Comparison of ENCODE assay signal across 8 cellular contexts in genomic region chr4:109559625-109559982, GRCh38. TPM values are rescaled to one million over a fixed set of nuclear protein-coding genes. Genes with fewer than 3 reads are reported as not detected.
A peak's percentile ranks its signal among the peaks of the same experiment; 100 is the strongest.
DNase-seq lines count a peak whose midpoint lies in the region; ATAC-seq, FAIRE-seq and TF ChIP-seq lines count a peak whose summit lies in the region.

No MANE protein-coding gene starts in this region.

- H3K4me1 Mint-ChIP-seq in CD8-positive, alpha-beta memory T cell, result peaks cover 51 to 65% (median 56%) of the 10 kb centered on the region in 3 donors
- peaks cover 13 to 57% (median 55%) of the 10 kb centered on the region in 4 donors for H3K4me1 Mint-ChIP-seq in naive thymus-derived CD8-positive, alpha-beta T cell

- TF ChIP-seq EP300 in transverse colon (IDR thresholded peaks at IDR 0.05; ENCODE audit: low read depth), result no peak

- POLR2A ChIA-PET in CD8-positive, alpha-beta memory T cell (lab: Charles Lee), result interaction anchor here (0.5 to 3.8 kb wide), 12 partner anchors 44 to 256 kb away, joined by 3 to 49 read pairs (median 4); partner anchors contain the start of genes CASP6, GAR1, PLA2G12A and SEC24B
- POLR2A ChIA-PET in endothelial cell of umbilical vein (lab: Charles Lee), result interaction anchor here (0.7 to 1.0 kb wide), 2 partner anchors 11 to 149 kb away, joined by 4 read pairs; no protein-coding TSS in a partner anchor
- POLR2A ChIA-PET in naive thymus-derived CD8-positive, alpha-beta T cell (lab: Charles Lee), result interaction anchor here (0.6 to 3.4 kb wide), 30 partner anchors 10 to 1839 kb away, joined by 3 to 54 read pairs (median 6); partner anchors contain the start of genes CASP6, PAPSS1, PLA2G12A and SEC24B

- H3K27me3 Mint-ChIP-seq in CD8-positive, alpha-beta memory T cell, result peaks cover 0 to 3% of the 10 kb centered on the region in 2 donors
- no peaks in the 10 kb centered on the region for H3K27me3 Mint-ChIP-seq in naive thymus-derived CD8-positive, alpha-beta T cell

- H3K36me3 ChIP-seq in CD8-positive, alpha-beta memory T cell (ENCODE audit: insufficient read depth, low read length), result no peaks in the 10 kb centered on the region
- H3K36me3 ChIP-seq in endothelial cell of umbilical vein (ENCODE audit: control insufficient read depth in 2 of 2, extremely low read depth in 1 of 2, insufficient read depth in 2 of 2, low read length in 2 of 2), result no peaks in the 10 kb centered on the region
- no peaks in the 10 kb centered on the region for H3K36me3 ChIP-seq in transverse colon

- peak overlapping the region; percentile 75 for H2AFZ ChIP-seq in endothelial cell of umbilical vein (ENCODE audit: low read depth, low read length)

- TF ChIP-seq CTCF in endothelial cell of umbilical vein (IDR thresholded peaks at IDR 0.05; ENCODE audit: extremely low read depth in 1 of 2, insufficient read depth in 1 of 2, low read depth in 1 of 2, low read length in 2 of 2) (no peak), transverse colon (IDR thresholded peaks at IDR 0.05) (no peak)

- WGBS in transverse colon (ENCODE audit: low coverage in 1 of 2), 2 donors, result 5% methylated on average over 21 of the region's 27 CpGs; no CpG with 5 or more reads in 1 of the 2 donors

- dilution Hi-C loops in endothelial cell of umbilical vein (cut with MboI; ENCODE audit: extremely low pct_ligation_motif_present, low sequenced_read_pairs), result no loop called here

- H3K9me3 Mint-ChIP-seq in CD8-positive, alpha-beta memory T cell, result no peaks in the 10 kb centered on the region
- H3K9me3 Mint-ChIP-seq in naive thymus-derived CD8-positive, alpha-beta T cell, result no peaks in the 10 kb centered on the region

- peaks cover 0 to 33% (median 8%) of the 10 kb centered on the region in 3 donors for H3K36me3 Mint-ChIP-seq in CD8-positive, alpha-beta memory T cell
- H3K36me3 Mint-ChIP-seq in naive thymus-derived CD8-positive, alpha-beta T cell, result peaks cover 0 to 17% (median 12%) of the 10 kb centered on the region in 3 donors

- DNase-seq in CD8-positive, alpha-beta memory T cell, result peak in 2 of 5 donors; percentile 24 to 67
- peak; percentile 20 to 23 for DNase-seq in activated CD4-positive, alpha-beta T cell treated with anti-CD3 and anti-CD28 coated beads, Interleukin-2, amount 50 U/mL, for 24 hours (ENCODE audit: low read depth in 1 of 2, low spot score in 1 of 2)
- DNase-seq in endothelial cell of umbilical vein (ENCODE audit: low read depth, low spot score), result no peak
- DNase-seq in naive thymus-derived CD8-positive, alpha-beta T cell, result peak in 5 of 10 donors; percentile 23 to 65 (median 29)
- DNase-seq in transverse colon, result peak; percentile 27
- DNase-seq in H4 (ENCODE audit: low spot score), result no peak

- ATAC-seq in GM21381 (IDR thresholded peaks at IDR 0.05; ENCODE audit: unreplicated experiment) (peak; percentile 26), HG03565 (IDR thresholded peaks at IDR 0.05; ENCODE audit: unreplicated experiment) (peak; percentile 14)
- peak; percentile 36 to 41 for ATAC-seq in naive thymus-derived CD8-positive, alpha-beta T cell

- in situ Hi-C loops in transverse colon (cut with MboI; ENCODE audit: low pct_ligation_motif_present in 1 of 4, low pct_unique_long_range_greater_than_20kb in 1 of 4, low sequenced_read_pairs in 3 of 4), result loop anchor here in 1 of 4 donors (25.0 kb wide), 1 partner anchor 253 kb away; the partner anchor contains the start of genes CFI and GAR1

- H3K4me2 ChIP-seq in endothelial cell of umbilical vein (ENCODE audit: insufficient read depth, low read length), result peak overlapping the region; percentile 67

- intact Hi-C loops in endothelial cell of umbilical vein (cut with micrococcal nuclease), result no loop called here
- intact Hi-C loops in transverse colon (cut with DNase I; ENCODE audit: low total_unique reads), result no loop called here

- H3K79me2 ChIP-seq in endothelial cell of umbilical vein (ENCODE audit: control insufficient read depth, insufficient read depth, low read length), result peaks cover 17% of the 10 kb centered on the region

- no peaks in the 10 kb centered on the region for H3K9me1 ChIP-seq in endothelial cell of umbilical vein (replicated peaks; ENCODE audit: control insufficient read depth, extremely low read depth, insufficient read depth, low read length)

- no peaks in the 10 kb centered on the region for H3K27me3 ChIP-seq in CD8-positive, alpha-beta memory T cell (ENCODE audit: insufficient read depth, low read length, poor library complexity, severe bottlenecking)
- H3K27me3 ChIP-seq in endothelial cell of umbilical vein (ENCODE audit: control insufficient read depth in 2 of 2, insufficient read depth in 2 of 2, low read length in 2 of 2) (no peaks in the 10 kb centered on the region), transverse colon (no peaks in the 10 kb centered on the region)

- H3K4me3 Mint-ChIP-seq in CD8-positive, alpha-beta memory T cell, result peak overlapping the region; percentile 89 to 98 (median 96)
- H3K4me3 Mint-ChIP-seq in naive thymus-derived CD8-positive, alpha-beta T cell, result peak overlapping the region; percentile 84 to 99 (median 94)

- H4K20me1 ChIP-seq in endothelial cell of umbilical vein (replicated peaks; ENCODE audit: control insufficient read depth, extremely low read depth, insufficient read depth, low read length), result no peaks in the 10 kb centered on the region

- peaks cover 45% of the 10 kb centered on the region for H3K4me1 ChIP-seq in CD8-positive, alpha-beta memory T cell (ENCODE audit: insufficient read depth, low read length)
- H3K4me1 ChIP-seq in endothelial cell of umbilical vein (ENCODE audit: control insufficient read depth, extremely low read depth, insufficient read depth, low read length), result peaks cover 16% of the 10 kb centered on the region
- H3K4me1 ChIP-seq in transverse colon, result peaks cover 0 to 22% (median 4%) of the 10 kb centered on the region in 4 donors

- peak overlapping the region; percentile 92 for H3K27ac ChIP-seq in CD8-positive, alpha-beta memory T cell (ENCODE audit: low read depth, low read length)
- H3K27ac ChIP-seq in endothelial cell of umbilical vein (ENCODE audit: insufficient read depth, low read depth, low read length) (peak overlapping the region; percentile 82), transverse colon (peak overlapping the region; percentile 86 to 89 (median 88))

- no peaks in the 10 kb centered on the region for H3K9me3 ChIP-seq in CD8-positive, alpha-beta memory T cell (ENCODE audit: low read length)
- H3K9me3 ChIP-seq in endothelial cell of umbilical vein (replicated peaks; ENCODE audit: control insufficient read depth, insufficient read depth, low read length) (no peaks in the 10 kb centered on the region), transverse colon (no peaks in the 10 kb centered on the region)

- H3K9ac ChIP-seq in endothelial cell of umbilical vein (replicated peaks; ENCODE audit: extremely low read depth, insufficient read depth, low read length), result peak overlapping the region; percentile 96

- CTCF ChIA-PET in CD8-positive, alpha-beta memory T cell (lab: Charles Lee), result interaction anchor here (0.7 to 2.1 kb wide), 14 partner anchors 12 to 144 kb away, joined by 3 to 14 read pairs (median 4); partner anchors contain the start of genes CASP6 and SEC24B
- CTCF ChIA-PET in endothelial cell of umbilical vein (lab: Charles Lee), result interaction anchor here (1.0 to 5.0 kb wide), 7 partner anchors 11 to 255 kb away, joined by 3 to 28 read pairs (median 3); no protein-coding TSS in a partner anchor

- TF ChIP-seq POLR2A in endothelial cell of umbilical vein (IDR thresholded peaks at IDR 0.05; ENCODE audit: low read depth, low read length) (no peak), transverse colon (IDR thresholded peaks at IDR 0.05) (no peak)

- H3K27ac Mint-ChIP-seq in CD8-positive, alpha-beta memory T cell, result peak overlapping the region; percentile 86 to 99 (median 96)
- peak overlapping the region; percentile 92 to 99 (median 96) for H3K27ac Mint-ChIP-seq in naive thymus-derived CD8-positive, alpha-beta T cell

- FAIRE-seq in endothelial cell of umbilical vein (lab: Jason Lieb, UNC), result no peak

- peak overlapping the region; percentile 62 for H3K4me3 ChIP-seq in CD8-positive, alpha-beta memory T cell (ENCODE audit: low read length)
- H3K4me3 ChIP-seq in endothelial cell of umbilical vein (replicated peaks in 1 of 3; ENCODE audit: insufficient read depth in 1 of 3, low read depth in 1 of 3, low read length in 3 of 3), result peak overlapping the region in 2 of 3 experiments; percentile 54 to 73
- H3K4me3 ChIP-seq in transverse colon, result peak overlapping the region; percentile 31 to 82 (median 68)

- BruUV-seq in endothelial cell of umbilical vein (replicated peaks; lab: Mats Ljungman, UMichigan), result TSS peak; percentile 84

TF ChIP-seq in endothelial cell of umbilical vein, 7 proteins besides CTCF, POLR2A, EP300 and RAD21:
- TF ChIP-seq JUN (IDR thresholded peaks at IDR 0.05; ENCODE audit: borderline replicate concordance, insufficient read depth, insufficient read length, low read depth) (no peak), MYC (IDR thresholded peaks at IDR 0.05; ENCODE audit: low read depth, low read length) (no peak), MAX (IDR thresholded peaks at IDR 0.05; ENCODE audit: insufficient read depth, insufficient read length) (no peak), POLR2AphosphoS5 (IDR thresholded peaks at IDR 0.05; ENCODE audit: insufficient read depth, low read depth, low read length) (no peak), GATA2 (IDR thresholded peaks at IDR 0.05; ENCODE audit: insufficient read depth, insufficient read length, low read depth, low read length) (no peak), EZH2 (IDR thresholded peaks at IDR 0.05; ENCODE audit: borderline replicate concordance, low read depth, low read length, severe bottlenecking) (no peak), FOS (IDR thresholded peaks at IDR 0.05; ENCODE audit: borderline replicate concordance, insufficient read depth, low read length) (no peak)

RNA-seq across cellular contexts. Expression of gene MCUB, which starts 0.4 kb away (rescaled TPM):
- total RNA-seq in CD8-positive, alpha-beta memory T cell, result 10 to 100 TPM; 68.7 to 71.6 TPM
- polyA plus RNA-seq in CD8-positive, alpha-beta memory T cell, result 159 TPM
- total RNA-seq in endothelial cell of umbilical vein (32.5 and 35.2 TPM in 2 replicates), transverse colon (10 to 100 TPM in 2 of 4 donors, 1 to 10 TPM in 2; 4.6 to 15.7 (median 8.8) TPM)
- polyA plus RNA-seq in endothelial cell of umbilical vein, result 48.1 and 53.8 TPM in 2 replicates
- 41.0 and 50.3 TPM in 2 replicates for polyA plus RNA-seq in endothelial cell of umbilical vein (2011; cell fraction: cytosol; rRNA removed)
- 36.6 and 45.0 TPM in 2 replicates for polyA plus RNA-seq in endothelial cell of umbilical vein (2011; cell fraction: nucleus; rRNA removed)
- 23.1 and 26.4 TPM in 2 replicates for polyA plus RNA-seq in endothelial cell of umbilical vein (2012)
- 13.6 and 16.5 TPM in 2 replicates for polyA minus RNA-seq in endothelial cell of umbilical vein
- polyA minus RNA-seq in endothelial cell of umbilical vein (2011; cell fraction: cytosol; rRNA and poly(A)+ RNA removed), result 3.7 TPM
- polyA minus RNA-seq in endothelial cell of umbilical vein (2011; cell fraction: nucleus; rRNA and poly(A)+ RNA removed), result 19.1 and 23.0 TPM in 2 replicates
- total RNA-seq in naive thymus-derived CD8-positive, alpha-beta T cell, result 100 to 1,000 TPM; 147 to 153 TPM
- 100 to 1,000 TPM; 160 to 201 (median 197) TPM for polyA plus RNA-seq in naive thymus-derived CD8-positive, alpha-beta T cell
- 11.1 and 51.0 TPM in 2 replicates for total RNA-seq in H4 (2014; rRNA removed; shearing (Covaris generic))

Comparison
In these comparisons a context has a peak if more than half of its experiments do, and no peak if none do; other contexts are left out.
1. DNase-seq: peak in activated CD4-positive, alpha-beta T cell treated with anti-CD3 and anti-CD28 coated beads, Interleukin-2, amount 50 U/mL, for 24 hours (2 of 2) and transverse colon (single experiment); none in endothelial cell of umbilical vein (single experiment) and H4 (single experiment).
2. Peak in every context shown above with its lines, with median percentiles within 50 percentile points of each other: H3K27ac ChIP-seq, H3K4me3 ChIP-seq and ATAC-seq.